Comparison of ENCODE assay signal across 10 cellular contexts in genomic region chr12:104182144-104182543, GRCh38. TPM values are rescaled to one million over a fixed set of nuclear protein-coding genes. Genes with fewer than 3 reads are reported as not detected.
DNase-seq lines count a peak whose midpoint lies in the region; ATAC-seq and TF ChIP-seq lines count a peak whose summit lies in the region.
"Had no signal": no experiment of that assay in that cellular context is flagged by ENCODE, and none has a peak within 500 bp of the region (broad histone marks: within the 10 kb centered on the region; RNA-seq: fewer than 3 reads in every experiment).

No MANE protein-coding gene starts in this region.

- intact Hi-C loops in left cardiac atrium (cut with DNase I), result no loop called here
- intact Hi-C loops in sciatic nerve (cut with DNase I), result no loop called here

- H3K4me1 Mint-ChIP-seq in T-helper 17 cell, result peaks cover 10% of the 10 kb centered on the region

- no peak; the same call in 1 of the 2 replicates for TF ChIP-seq CTCF in AG10803 (conservative IDR thresholded peaks at IDR 0.05; ENCODE audit: low read length)

- ATAC-seq in left cardiac atrium, result peak; percentile 48 to 53
- peak; percentile 70 for ATAC-seq in sciatic nerve
- ATAC-seq in T-helper 17 cell, result no peak

- peaks cover 2% of the 10 kb centered on the region for H3K36me3 Mint-ChIP-seq in T-helper 17 cell (ENCODE audit: low read depth)

- no peak overlapping the region for H3K4me3 ChIP-seq in AG10803 (ENCODE audit: low read length)
- H3K4me3 ChIP-seq: skin epidermis had no signal

- H3K4me3 Mint-ChIP-seq in T-helper 17 cell, result no peak overlapping the region

- H3K9me3 ChIP-seq in T-helper 17 cell (ENCODE audit: control insufficient read depth, low read length, poor library complexity, severe bottlenecking), result no peaks in the 10 kb centered on the region

- peaks cover 19% of the 10 kb centered on the region for H3K27me3 Mint-ChIP-seq in T-helper 17 cell

- no peak overlapping the region for H3K27ac Mint-ChIP-seq in T-helper 17 cell

- peak; percentile 98 for DNase-seq in AG10803 (ENCODE audit: low read depth)
- peak; percentile 97 for DNase-seq in amniotic epithelial cell (ENCODE audit: low read depth)
- peak; percentile 73 for DNase-seq in left cardiac atrium
- DNase-seq in sciatic nerve (ENCODE audit: low spot score), result peak; percentile 79
- DNase-seq in T-helper 17 cell, result no peak
- DNase-seq in activated effector memory CD4-positive, alpha-beta T cell treated with anti-CD3 and anti-CD28 coated beads, Interleukin-2, amount 50 U/mL, for 16 hours, result no peak
- DNase-seq in activated T-cell treated with anti-CD3 and anti-CD28 coated beads, Interleukin-2, amount 50 U/mL, for 48 hours, result no peak
- no peak for DNase-seq in NCI-H524 treated with DMSO at 0.1 percent for 48 hours (lab: John Stamatoyannopoulos, UW)
- DNase-seq: activated T-cell treated with anti-CD3 and anti-CD28 coated beads, Interleukin-2, amount 50 U/mL, for 1 hour had no signal

RNA-seq across cellular contexts. Expression of gene TXNRD1, which starts 33.4 kb away (rescaled TPM):
- 100 to 1,000 TPM; 114 to 122 TPM for total RNA-seq in left cardiac atrium
- total RNA-seq in sciatic nerve, result 98.8 TPM
- 10 to 100 TPM; 33.5 to 47.2 TPM for total RNA-seq in T-helper 17 cell

RNA-seq across cellular contexts. Expression of gene NFYB, which starts 44.1 kb away (rescaled TPM):
- total RNA-seq in left cardiac atrium (10 to 100 TPM; 30.3 to 33.9 TPM), sciatic nerve (47.9 TPM), T-helper 17 cell (10 to 100 TPM; 11.7 to 13.7 TPM)

Comparison
In these comparisons a context has a peak if more than half of its experiments do, and no peak if none do; other contexts are left out.
1. DNase-seq: peak in AG10803 (single experiment), amniotic epithelial cell (single experiment), left cardiac atrium (single experiment) and sciatic nerve (single experiment); none in T-helper 17 cell (0 of 3), activated effector memory CD4-positive, alpha-beta T cell treated with anti-CD3 and anti-CD28 coated beads, Interleukin-2, amount 50 U/mL, for 16 hours (single experiment), activated T-cell treated with anti-CD3 and anti-CD28 coated beads, Interleukin-2, amount 50 U/mL, for 48 hours (0 of 2) and NCI-H524 treated with DMSO at 0.1 percent for 48 hours (single experiment).